In the genomic region with DNA sequence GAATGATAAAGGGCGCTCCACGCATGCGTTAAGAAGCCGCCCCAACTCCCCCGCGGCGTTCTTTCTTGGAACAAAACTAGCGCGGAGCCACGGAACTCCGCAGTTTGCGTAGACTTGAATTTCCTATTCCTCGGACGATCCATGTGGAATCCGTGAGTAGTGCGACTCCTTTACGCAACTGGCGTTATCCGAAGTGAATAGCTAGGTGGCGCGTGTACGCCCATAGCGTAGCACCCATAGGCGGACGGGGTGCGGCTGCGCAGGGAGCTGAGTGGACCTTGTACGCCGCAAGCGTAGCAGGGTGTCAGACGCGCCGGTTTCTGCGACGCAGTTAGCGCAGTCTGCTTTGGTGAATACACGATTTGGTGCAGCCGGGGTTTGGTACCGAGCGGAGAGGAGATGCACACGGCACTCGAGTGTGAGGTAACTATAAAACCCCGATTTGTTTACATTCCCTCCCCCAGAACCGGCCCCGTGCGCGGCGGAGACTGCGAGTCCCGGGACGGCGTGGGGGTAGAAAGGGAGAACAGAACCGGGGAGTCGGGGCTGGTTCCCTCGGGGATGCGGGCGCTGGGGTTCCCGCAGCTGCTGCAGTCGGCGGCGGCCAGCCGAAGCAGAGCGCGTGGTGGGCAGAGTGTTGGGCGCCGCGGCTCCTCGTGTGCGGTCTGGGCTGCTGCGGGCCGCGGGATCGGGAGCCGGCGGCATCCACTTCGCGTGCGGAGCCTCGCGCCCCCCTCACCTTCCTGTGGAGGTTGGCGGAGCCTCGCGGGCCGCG, we compare ENCODE assay signal across 8 cellular contexts. TPM values are rescaled to one million over a fixed set of nuclear protein-coding genes. Genes with fewer than 3 reads are reported as not detected.
DNase-seq lines count a peak whose midpoint lies in the region; ATAC-seq, FAIRE-seq and TF ChIP-seq lines count a peak whose summit lies in the region.

Gene SLC39A10, plus strand, starts transcription at position 368 of the 775 bp plus-strand sequence. CDS start 22,817 bp downstream, outside the sequence.

- TF ChIP-seq POLR2A in GM19193 (IDR thresholded peaks at IDR 0.05; ENCODE audit: extremely low read depth, insufficient read depth, insufficient read length): peak; percentile 99

- H3K4me3 ChIP-seq in keratinocyte (ENCODE audit: control insufficient read depth in 2 of 3, extremely low read depth in 1 of 3, insufficient read depth in 2 of 3, low read depth in 1 of 3, low read length in 3 of 3): peak within 1 kb of the TSS; percentile 70 to 82 (median 81)

- peak within 1 kb of the TSS; percentile 96 for H3K27ac ChIP-seq in keratinocyte (ENCODE audit: control insufficient read depth, insufficient read depth, low read length)

- H3K9me1 ChIP-seq in keratinocyte (ENCODE audit: control insufficient read depth, extremely low read depth, insufficient read depth, low read length): no peaks in the 10 kb centered on the region

- H3K9me3 ChIP-seq in keratinocyte (ENCODE audit: control insufficient read depth, low read depth, low read length): no peaks in the 10 kb centered on the region

- peaks cover 3% of the 10 kb centered on the region for H4K20me1 ChIP-seq in keratinocyte (ENCODE audit: control insufficient read depth, extremely low read depth, insufficient read depth, low read length)

- H2AFZ ChIP-seq in keratinocyte (ENCODE audit: control insufficient read depth, low read length): peak within 1 kb of the TSS; percentile 64

- DNase-seq in AML-193 (lab: John Stamatoyannopoulos, UW) (peak; percentile 92 to 96), NCI-H510A treated with DMSO at 0.1 percent for 48 hours (lab: John Stamatoyannopoulos, UW) (peak; percentile 97), chondrocyte (ENCODE audit: low spot score) (peak; percentile 97), keratinocyte (ENCODE audit: low read depth, low spot score) (peak; percentile 80)
- peak; percentile 96 for DNase-seq in activated CD4-positive, alpha-beta T cell treated with anti-CD3 and anti-CD28 coated beads for 24 hours (ENCODE audit: low read depth in 2 of 2)
- peak; percentile 96 to 97 for DNase-seq in stimulated activated CD4-positive, alpha-beta T cell treated with anti-CD3 and anti-CD28 coated beads, Interleukin-15, amount 100 ng/mL, for 1 hour (ENCODE audit: low read depth in 1 of 2, low spot score in 1 of 2)

- H3K79me2 ChIP-seq in keratinocyte (ENCODE audit: control insufficient read depth, insufficient read depth, low read length): peaks cover 32% of the 10 kb centered on the region

- peak; percentile 83 for ATAC-seq in HG03439 (IDR thresholded peaks at IDR 0.05; ENCODE audit: unreplicated experiment)

- H3K27ac Mint-ChIP-seq in chondrocyte (ENCODE audit: unreplicated experiment): peak within 1 kb of the TSS; percentile 96

- dilution Hi-C loops in keratinocyte (cut with MboI; ENCODE audit: extremely low pct_ligation_motif_present, low sequenced_read_pairs): no loop called here

- FAIRE-seq in keratinocyte (lab: Jason Lieb, UNC): no peak

- peaks cover 47% of the 10 kb centered on the region for H3K4me1 Mint-ChIP-seq in chondrocyte (ENCODE audit: low read depth)

- no peaks in the 10 kb centered on the region for H3K36me3 ChIP-seq in keratinocyte (ENCODE audit: control insufficient read depth in 2 of 2, extremely low read depth in 1 of 2, insufficient read depth in 2 of 2, low read length in 2 of 2)

- no peaks in the 10 kb centered on the region for H3K27me3 Mint-ChIP-seq in chondrocyte (ENCODE audit: low read depth)

- H3K9me3 Mint-ChIP-seq in chondrocyte (ENCODE audit: low read depth): no peaks in the 10 kb centered on the region

- no peaks in the 10 kb centered on the region for H3K36me3 Mint-ChIP-seq in chondrocyte (ENCODE audit: low read depth)

- peaks cover 32% of the 10 kb centered on the region for H3K4me1 ChIP-seq in keratinocyte (ENCODE audit: control insufficient read depth, extremely low read depth, insufficient read depth, low read length)

- H3K4me3 Mint-ChIP-seq in chondrocyte (ENCODE audit: unreplicated experiment): peak within 1 kb of the TSS; percentile 90

- H3K9ac ChIP-seq in keratinocyte (ENCODE audit: control insufficient read depth, extremely low read depth, insufficient read depth, low read length): peak within 1 kb of the TSS; percentile 97

- H3K4me2 ChIP-seq in keratinocyte (ENCODE audit: control insufficient read depth, extremely low read depth, insufficient read depth, low read depth, low read length): peak within 1 kb of the TSS; percentile 89

- H3K27me3 ChIP-seq in keratinocyte (ENCODE audit: control insufficient read depth, extremely low read depth, insufficient read depth, low read length): no peaks in the 10 kb centered on the region

- TF ChIP-seq CTCF in chondrocyte (IDR thresholded peaks at IDR 0.05) (no peak), keratinocyte (optimal IDR thresholded peaks at IDR 0.05 in 1 of 3, IDR thresholded peaks at IDR 0.05 in 1 of 3, conservative IDR thresholded peaks at IDR 0.05 in 1 of 3; ENCODE audit: extremely low read depth in 1 of 3, insufficient read depth in 2 of 3, low read length in 3 of 3) (peak in 1 of 3 experiments; percentile 35)

RNA-seq across cellular contexts. Expression of gene SLC39A10, which starts in this region (rescaled TPM):
- 19.8 to 39.6 TPM (median 24.0 TPM) in 3 replicates for total RNA-seq in chondrocyte
- 14.6 to 19.4 TPM (median 14.9 TPM) in 3 replicates for polyA plus RNA-seq in keratinocyte
- 9.3 TPM for polyA plus RNA-seq in keratinocyte (2011; ENCODE audit: low read depth)
- polyA plus RNA-seq in keratinocyte (2011; cell fraction: cytosol; rRNA removed): 2.9 and 6.6 TPM in 2 replicates
- 31.2 and 33.4 TPM in 2 replicates for polyA plus RNA-seq in keratinocyte (2011; cell fraction: nucleus; rRNA removed)
- 6.8 and 13.7 TPM in 2 replicates for polyA plus RNA-seq in keratinocyte (2012; ENCODE audit: low replicate concordance)
- 13.8 to 67.8 TPM (median 36.9 TPM) in 3 replicates for polyA minus RNA-seq in keratinocyte
- 15.9 TPM for polyA minus RNA-seq in keratinocyte (2011; cell fraction: cytosol; rRNA and poly(A)+ RNA removed)
- 49.1 and 98.7 TPM in 2 replicates for polyA minus RNA-seq in keratinocyte (2011; cell fraction: nucleus; rRNA and poly(A)+ RNA removed)

Comparison
In these comparisons a context has a peak if more than half of its experiments do, and no peak if none do; other contexts are left out.
1. Peak in every context shown above with its lines: DNase-seq, ATAC-seq, H3K4me3 ChIP-seq and H3K27ac ChIP-seq.